27 cellular contexts compared by ENCODE assay signal in the genomic region with DNA sequence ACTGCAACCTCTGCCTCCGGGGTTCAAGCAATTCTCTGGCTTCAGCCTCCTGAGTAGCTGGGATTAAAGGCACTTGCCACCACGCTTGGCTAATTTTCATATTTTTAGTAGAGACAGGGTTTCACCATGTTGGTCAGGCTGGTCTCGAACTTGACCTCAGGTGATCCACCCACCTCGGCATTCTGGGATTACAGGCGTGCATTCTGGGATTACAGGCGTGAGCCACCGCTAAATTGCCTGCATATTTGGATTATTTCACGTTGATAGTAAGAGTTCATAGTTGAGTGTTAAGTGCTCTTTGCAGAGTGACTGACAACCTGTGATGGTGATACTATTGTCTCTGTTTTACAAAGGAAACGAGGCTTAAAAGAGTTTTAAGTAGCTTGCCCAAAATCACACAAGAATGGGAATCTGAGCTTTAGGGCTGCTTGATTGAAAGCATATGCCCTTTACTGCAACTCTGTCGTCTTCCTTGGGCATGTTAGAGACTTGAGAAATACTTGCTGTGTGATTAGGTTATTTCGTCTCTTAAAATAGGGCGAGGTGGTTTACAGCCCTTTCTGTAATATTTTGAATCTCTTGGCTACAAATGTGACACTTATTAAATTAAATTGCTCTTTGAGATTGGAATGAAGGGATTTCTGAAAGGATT. TPM values are rescaled to one million over a fixed set of nuclear protein-coding genes. Genes with fewer than 3 reads are reported as not detected.
A peak's percentile ranks its signal among the peaks of the same experiment; 100 is the strongest.
DNase-seq lines count a peak whose midpoint lies in the region; ATAC-seq, FAIRE-seq and TF ChIP-seq lines count a peak whose summit lies in the region.
"Had no signal": no experiment of that assay in that cellular context is flagged by ENCODE, and none has a peak within 500 bp of the region (broad histone marks: within the 10 kb centered on the region; RNA-seq: fewer than 3 reads in every experiment).

No MANE protein-coding gene starts in this region.

- no peak overlapping the region for H2AFZ ChIP-seq in H9 (ENCODE audit: low read length)

- no peak overlapping the region for H3T11ph ChIP-seq in H9 (ENCODE audit: low read length)

- POLR2A ChIA-PET in activated CD4-positive, alpha-beta T cell treated with anti-CD3 and anti-CD28 coated beads for 36 hours (lab: Charles Lee): interaction anchor here (0.9 to 2.0 kb wide), 4 partner anchors 8 to 11 kb away, joined by 3 to 7 read pairs (median 3); no protein-coding TSS in a partner anchor
- POLR2A ChIA-PET in naive thymus-derived CD8-positive, alpha-beta T cell (lab: Charles Lee): interaction anchor here (2.0 to 3.2 kb wide), 3 partner anchors 9 to 40 kb away, joined by 6 to 23 read pairs (median 8); partner anchors contain the start of gene CDC42

- no peak overlapping the region for H3K56ac ChIP-seq in H9 (ENCODE audit: insufficient read length, low read depth, low read length)

- no peak overlapping the region for H3K14ac ChIP-seq in H9 (ENCODE audit: insufficient read depth, low read length)

- H2BK5ac ChIP-seq in H9 (ENCODE audit: insufficient read length, low read length): no peak overlapping the region

- FAIRE-seq in frontal cortex (lab: Jason Lieb, UNC): no peak
- FAIRE-seq in D721Med (lab: Jason Lieb, UNC): no peak
- FAIRE-seq: GM18507, H1, islet of Langerhans, urothelium cell line had no signal

- no peak overlapping the region for H4K91ac ChIP-seq in H9 (ENCODE audit: insufficient read length, low read depth, low read length)

- H4K5ac ChIP-seq in H9 (ENCODE audit: insufficient read length, low read depth, low read length): no peak overlapping the region

- no peak for ATAC-seq in activated CD4-positive, alpha-beta T cell treated with anti-CD3 and anti-CD28 coated beads for 36 hours
- ATAC-seq in central memory CD8-positive, alpha-beta T cell (replicated peaks; ENCODE audit: extremely low read depth, poor library complexity, severe bottlenecking): no peak
- ATAC-seq in naive thymus-derived CD8-positive, alpha-beta T cell: no peak
- ATAC-seq: heart left ventricle, Panc1 had no signal

- peaks cover 57% of the 10 kb centered on the region for H3K36me3 Mint-ChIP-seq in activated CD4-positive, alpha-beta T cell treated with anti-CD3 and anti-CD28 coated beads for 36 hours (ENCODE audit: low read depth)
- peaks cover 6 to 20% (median 10%) of the 10 kb centered on the region in 3 experiments; a peak in 6 of 7 replicates for H3K36me3 Mint-ChIP-seq in H9 (ENCODE audit: insufficient read depth in 1 of 3, low read depth in 3 of 3)
- peaks cover 56% of the 10 kb centered on the region for H3K36me3 Mint-ChIP-seq in central memory CD8-positive, alpha-beta T cell (ENCODE audit: insufficient read depth)
- H3K36me3 Mint-ChIP-seq in naive thymus-derived CD8-positive, alpha-beta T cell: peaks cover 6 to 70% (median 19%) of the 10 kb centered on the region in 3 donors

- no peaks in the 10 kb centered on the region for H3K23me2 ChIP-seq in H9 (ENCODE audit: insufficient read length, low read depth, low read length, poor library complexity, severe bottlenecking)

- peaks cover 2% of the 10 kb centered on the region; the same call in 1 of the 2 replicates for H3K4me1 ChIP-seq in H9 (ENCODE audit: insufficient read depth, low read length)

- no peaks in the 10 kb centered on the region for H3K9me3 ChIP-seq in H9 (ENCODE audit: control insufficient read depth, low read depth, low read length)
- H3K9me3 ChIP-seq: heart left ventricle, stomach had no signal

- H3K27ac ChIP-seq in H9 (ENCODE audit: insufficient read length, low read depth, low read length): no peak overlapping the region
- H3K27ac ChIP-seq: heart left ventricle had no signal

- no peak overlapping the region for H2BK15ac ChIP-seq in H9 (ENCODE audit: low read depth, low read length)

- no peak overlapping the region for H3K9ac ChIP-seq in H9 (ENCODE audit: extremely low read depth, insufficient read length, low read length)

- peaks cover 3% of the 10 kb centered on the region for H3K9me3 Mint-ChIP-seq in activated CD4-positive, alpha-beta T cell treated with anti-CD3 and anti-CD28 coated beads for 36 hours (ENCODE audit: low read depth)
- no peaks in the 10 kb centered on the region for H3K9me3 Mint-ChIP-seq in H9
- no peaks in the 10 kb centered on the region for H3K9me3 Mint-ChIP-seq in central memory CD8-positive, alpha-beta T cell
- H3K9me3 Mint-ChIP-seq in naive thymus-derived CD8-positive, alpha-beta T cell: no peaks in the 10 kb centered on the region
- H3K9me3 Mint-ChIP-seq: CD14-positive monocyte, neural crest cell had no signal

- no peaks in the 10 kb centered on the region for H3K27me3 Mint-ChIP-seq in activated CD4-positive, alpha-beta T cell treated with anti-CD3 and anti-CD28 coated beads for 36 hours
- no peaks in the 10 kb centered on the region for H3K27me3 Mint-ChIP-seq in H9 (ENCODE audit: low read depth)
- no peaks in the 10 kb centered on the region for H3K27me3 Mint-ChIP-seq in central memory CD8-positive, alpha-beta T cell
- no peaks in the 10 kb centered on the region for H3K27me3 Mint-ChIP-seq in naive thymus-derived CD8-positive, alpha-beta T cell

- H3K27ac Mint-ChIP-seq in activated CD4-positive, alpha-beta T cell treated with anti-CD3 and anti-CD28 coated beads for 36 hours: peak overlapping the region; percentile 81
- peak overlapping the region in 2 of 3 experiments; percentile 56 to 63; a peak in 3 of 7 replicates for H3K27ac Mint-ChIP-seq in H9
- H3K27ac Mint-ChIP-seq in central memory CD8-positive, alpha-beta T cell (ENCODE audit: low read depth): peak overlapping the region; percentile 78
- H3K27ac Mint-ChIP-seq in naive thymus-derived CD8-positive, alpha-beta T cell: peak overlapping the region; percentile 61 to 90 (median 80)

- H4K8ac ChIP-seq in H9 (replicated peaks; ENCODE audit: insufficient read length, low read depth, low read length): no peak overlapping the region

- H3K4me2 ChIP-seq in H9 (ENCODE audit: insufficient read depth, insufficient read length, low read length): no peak overlapping the region

- no peaks in the 10 kb centered on the region for H3K27me3 ChIP-seq in H9 (ENCODE audit: insufficient read depth, low read length)
- H3K27me3 ChIP-seq: heart left ventricle, stomach had no signal

- no peak overlapping the region for H2AK5ac ChIP-seq in H9 (ENCODE audit: insufficient read length, low read length)

- WGBS in H9 (ENCODE audit: extremely low coverage, insufficient read length, low lambda C conversion rate): no CpG with 5 or more reads among the region's 12 CpGs

- no peak for TF ChIP-seq CTCF in H9 (conservative IDR thresholded peaks at IDR 0.05)
- TF ChIP-seq CTCF in D721Med (IDR thresholded peaks at IDR 0.05; ENCODE audit: insufficient read depth, missing control alignments): no peak

- no peak for DNase-seq in activated CD4-positive, alpha-beta T cell treated with anti-CD3 and anti-CD28 coated beads for 36 hours
- no peak for DNase-seq in activated CD4-positive, alpha-beta T cell treated with anti-CD3 and anti-CD28 coated beads for 4 hours
- no peak for DNase-seq in H9
- no peak for DNase-seq in central memory CD8-positive, alpha-beta T cell (ENCODE audit: low spot score in 2 of 2)
- no peak for DNase-seq in naive thymus-derived CD8-positive, alpha-beta T cell
- DNase-seq in frontal cortex (ENCODE audit: low spot score in 2 of 2): no peak
- no peak for DNase-seq in NCI-H2196 (lab: John Stamatoyannopoulos, UW; ENCODE audit: unreplicated experiment)
- no peak for DNase-seq in D721Med (ENCODE audit: insufficient read length, low spot score)
- DNase-seq: activated gamma-delta T cell, dermis blood vessel endothelial cell, DMS79 treated with DMSO at 0.1 percent for 48 hours, erythroblast, heart left ventricle, Karpas-422, mammary epithelial cell, NCI-H1092 treated with DMSO at 0.1 percent for 48 hours, NCI-H2171, NCI-H774, retina, stomach had no signal

- intact Hi-C loops in activated CD4-positive, alpha-beta T cell treated with anti-CD3 and anti-CD28 coated beads for 36 hours (cut with DNase I, micrococcal nuclease): loop anchor here in 1 of 2 experiments (1.0 to 2.0 kb wide), 2 partner anchors 9 to 16 kb away; no protein-coding TSS in a partner anchor

- no peak overlapping the region for H3K23ac ChIP-seq in H9 (ENCODE audit: insufficient read length, low read depth, low read length)

- H4K20me1 ChIP-seq in H9 (ENCODE audit: control insufficient read depth, insufficient read depth, insufficient read length): no peaks in the 10 kb centered on the region

- peaks cover 87% of the 10 kb centered on the region for H3K4me1 Mint-ChIP-seq in activated CD4-positive, alpha-beta T cell treated with anti-CD3 and anti-CD28 coated beads for 36 hours
- peaks cover 46 to 48% of the 10 kb centered on the region in 2 experiments for H3K4me1 Mint-ChIP-seq in H9
- H3K4me1 Mint-ChIP-seq in central memory CD8-positive, alpha-beta T cell: peaks cover 89% of the 10 kb centered on the region
- peaks cover 53 to 95% (median 92%) of the 10 kb centered on the region in 4 donors for H3K4me1 Mint-ChIP-seq in naive thymus-derived CD8-positive, alpha-beta T cell

- H3K79me2 ChIP-seq in H9 (ENCODE audit: insufficient read depth, low read length): peaks cover 62% of the 10 kb centered on the region

- no peak overlapping the region for H3K4ac ChIP-seq in H9 (ENCODE audit: low read depth, low read length)

- peaks cover 9% of the 10 kb centered on the region for H3K79me1 ChIP-seq in H9 (ENCODE audit: insufficient read depth, low read depth, low read length, poor library complexity, severe bottlenecking)

- H2BK12ac ChIP-seq in H9 (ENCODE audit: insufficient read length, low read depth, low read length): no peak overlapping the region

- H3K4me3 Mint-ChIP-seq in activated CD4-positive, alpha-beta T cell treated with anti-CD3 and anti-CD28 coated beads for 36 hours: no peak overlapping the region
- no peak overlapping the region for H3K4me3 Mint-ChIP-seq in H9
- H3K4me3 Mint-ChIP-seq in central memory CD8-positive, alpha-beta T cell: peak overlapping the region; percentile 68
- H3K4me3 Mint-ChIP-seq in naive thymus-derived CD8-positive, alpha-beta T cell: peak overlapping the region; percentile 53 to 83 (median 70)
- H3K4me3 Mint-ChIP-seq: CD14-positive monocyte, neural crest cell had no signal

- H3K18ac ChIP-seq in H9 (ENCODE audit: insufficient read length, low read depth, low read length): no peak overlapping the region

- H2BK120ac ChIP-seq in H9 (ENCODE audit: low read depth, low read length, poor library complexity, severe bottlenecking): no peak overlapping the region

- CTCF ChIA-PET in activated CD4-positive, alpha-beta T cell treated with anti-CD3 and anti-CD28 coated beads for 36 hours (lab: Charles Lee): interaction anchor here (0.7 kb wide), 1 partner anchor 46 kb away, joined by 3 read pairs; no protein-coding TSS in a partner anchor

- H2BK20ac ChIP-seq in H9 (ENCODE audit: low read depth, low read length, poor library complexity, severe bottlenecking): no peak overlapping the region

RNA-seq across cellular contexts. Expression of gene CDC42, which starts 12.4 kb away (rescaled TPM):
- total RNA-seq in activated CD4-positive, alpha-beta T cell treated with anti-CD3 and anti-CD28 coated beads for 36 hours: 100 to 1,000 TPM; 298 to 339 TPM
- total RNA-seq in H9 (2021) (178 and 197 TPM in 2 replicates), frontal cortex (468 TPM)
- 100 to 1,000 TPM; 229 to 239 TPM for total RNA-seq in naive thymus-derived CD8-positive, alpha-beta T cell
- polyA plus RNA-seq in naive thymus-derived CD8-positive, alpha-beta T cell: 100 to 1,000 TPM; 236 to 472 (median 393) TPM

Comparison
In these comparisons a context has a peak if more than half of its experiments do, and no peak if none do; other contexts are left out.
1. H3K4me3 Mint-ChIP-seq: peak in central memory CD8-positive, alpha-beta T cell (single experiment) and naive thymus-derived CD8-positive, alpha-beta T cell (10 of 10); none in activated CD4-positive, alpha-beta T cell treated with anti-CD3 and anti-CD28 coated beads for 36 hours (single experiment) and H9 (0 of 2).
2. Peak in every context shown above with its lines, with median percentiles within 50 percentile points of each other: H3K27ac Mint-ChIP-seq.